ENCODE assay signal across 11 cellular contexts in genomic region chr12:57868870-57869609, GRCh38. TPM values are rescaled to one million over a fixed set of nuclear protein-coding genes. Genes with fewer than 3 reads are reported as not detected.
DNase-seq lines count a peak whose midpoint lies in the region; ATAC-seq, FAIRE-seq and TF ChIP-seq lines count a peak whose summit lies in the region.
"Had no signal": no experiment of that assay in that cellular context is flagged by ENCODE, and none has a peak within 500 bp of the region (broad histone marks: within the 10 kb centered on the region; RNA-seq: fewer than 3 reads in every experiment).

No MANE protein-coding gene starts in this region.

- no peak for TF ChIP-seq POLR2A in H1 (IDR thresholded peaks at IDR 0.05; ENCODE audit: control extremely low read depth in 1 of 2, low read depth in 2 of 2, low read length in 2 of 2)

- peak overlapping the region; percentile 11 for H2AFZ ChIP-seq in H1 (ENCODE audit: low read length)

- POLR2A ChIA-PET in H1 (lab: Charles Lee; ENCODE audit: partially characterized antibody): interaction anchor here (0.8 to 29.9 kb wide), 6 partner anchors 10 to 46 kb away, joined by 4 to 722 read pairs (median 6); partner anchors contain the start of gene CTDSP2

- TF ChIP-seq RAD21 in H1 (IDR thresholded peaks at IDR 0.05 in 1 of 2, conservative IDR thresholded peaks at IDR 0.05 in 1 of 2; ENCODE audit: low read depth in 2 of 2, low read length in 2 of 2): no peak

- H2BK120ac ChIP-seq in H1 (replicated peaks; ENCODE audit: low read depth, low read length): no peak overlapping the region

- H3K23ac ChIP-seq in H1 (ENCODE audit: insufficient read length): no peak overlapping the region

- H3K4me1 ChIP-seq in H1 (replicated peaks in 1 of 4; ENCODE audit: control insufficient read depth in 3 of 4, insufficient read depth in 4 of 4, low read length in 3 of 4): peaks cover 0 to 12% (median 6%) of the 10 kb centered on the region in 4 experiments; a peak in 5 of 7 replicates

- H3K36me3 ChIP-seq in H1 (ENCODE audit: control insufficient read depth in 2 of 4, insufficient read depth in 4 of 4, low read length in 3 of 4): no peaks in the 10 kb centered on the region

- no peaks in the 10 kb centered on the region for H3K79me1 ChIP-seq in H1 (ENCODE audit: low read depth, low read length)

- H3K4me3 Mint-ChIP-seq in nephron: peak overlapping the region in 2 of 3 experiments; percentile 2 to 47

- H3K14ac ChIP-seq in H1 (ENCODE audit: insufficient read length): no peak overlapping the region

- peak overlapping the region; percentile 1; the same call in 1 of the 2 replicates for H4K8ac ChIP-seq in H1 (ENCODE audit: extremely low read depth, insufficient read depth, low read length)

- no peak for TF ChIP-seq EP300 in H1 (IDR thresholded peaks at IDR 0.05; ENCODE audit: borderline replicate concordance in 1 of 2, low read depth in 2 of 2, low read length in 2 of 2)

- WGBS in H1 (ENCODE audit: extremely low coverage in 1 of 2, insufficient coverage in 1 of 2, insufficient read length in 1 of 2, insufficient replicate concordance in 2 of 2, low coverage in 1 of 2, low lambda C conversion rate in 2 of 2, missing lambda C conversion rate in 1 of 2), 2 experiments: 78% methylated on average over 21 of the region's 21 CpGs; no CpG with 5 or more reads in 1 of the 2 experiments

- no peak overlapping the region for H3K4ac ChIP-seq in H1 (replicated peaks; ENCODE audit: insufficient read length, low read depth, low read length)

- no peak overlapping the region for H3K9ac ChIP-seq in H1 (replicated peaks in 1 of 4; ENCODE audit: extremely low read depth in 1 of 4, low read depth in 3 of 4, low read length in 3 of 4)

- H4K91ac ChIP-seq in H1 (replicated peaks; ENCODE audit: insufficient read length, low read length): peak overlapping the region; percentile 33

- no peak overlapping the region for H3K4me2 ChIP-seq in H1 (ENCODE audit: insufficient read depth in 1 of 2, low read depth in 2 of 2, low read length in 2 of 2)

- no peaks in the 10 kb centered on the region for H3K36me3 Mint-ChIP-seq in nephron (ENCODE audit: low read depth)

- peak overlapping the region; percentile 64; the same call in 1 of the 2 replicates for H2BK12ac ChIP-seq in H1 (ENCODE audit: low read depth, low read length)

- H3K9me3 Mint-ChIP-seq in nephron: no peaks in the 10 kb centered on the region

- H4K20me1 ChIP-seq in H1 (replicated peaks in 1 of 2; ENCODE audit: control insufficient read depth in 1 of 2, insufficient read depth in 2 of 2, low read length in 2 of 2): no peaks in the 10 kb centered on the region

- peaks cover 43% of the 10 kb centered on the region for H3K4me1 Mint-ChIP-seq in nephron

- H3K56ac ChIP-seq in H1 (replicated peaks; ENCODE audit: insufficient read length, low read depth, low read length): no peak overlapping the region

- DNase-seq in Right ventricle myocardium inferior (ENCODE audit: missing footprints) (no peak), cardiac septum (ENCODE audit: low spot score) (no peak), H1 (ENCODE audit: low read depth in 1 of 2, low spot score in 2 of 2) (peak in 1 of 2 experiments; percentile 64), putamen (ENCODE audit: low spot score) (no peak), EL (no peak)
- DNase-seq in activated CD4-positive, alpha-beta T cell treated with anti-CD3 and anti-CD28 coated beads, Interleukin-2, amount 50 U/mL, for 1 hour: no peak
- DNase-seq: ACHN, body of pancreas had no signal

- no peak overlapping the region for H3K27ac ChIP-seq in H1 (ENCODE audit: low read depth, low read length)
- H3K27ac ChIP-seq: VCaP had no signal

- no peak overlapping the region for H2AK5ac ChIP-seq in H1 (ENCODE audit: low read depth, low read length)

- H4K5ac ChIP-seq in H1 (ENCODE audit: insufficient read length, low read depth, low read length): no peak overlapping the region

- peak overlapping the region; percentile 57; the same call in 1 of the 2 replicates for H2BK5ac ChIP-seq in H1 (ENCODE audit: low read depth, low read length)

- H3K27ac Mint-ChIP-seq in nephron: peak overlapping the region; percentile 89 to 95 (median 92)

- H2BK15ac ChIP-seq in H1 (ENCODE audit: low read length): 0 out of 2 replicates have a peak overlapping the region, but pooled peaks have one; percentile 33

- no peaks in the 10 kb centered on the region for H3K9me3 ChIP-seq in H1 (ENCODE audit: insufficient read depth in 2 of 2, low read depth in 1 of 2, low read length in 1 of 2)
- H3K9me3 ChIP-seq: body of pancreas had no signal

- intact Hi-C loops in Right ventricle myocardium inferior (cut with DNase I) (loop anchor here (2.0 kb wide), 1 partner anchor 18 kb away; no protein-coding TSS in a partner anchor), cardiac septum (cut with DNase I) (no loop called here)

- TF ChIP-seq CTCF in H1 (IDR thresholded peaks at IDR 0.05; ENCODE audit: control extremely low read depth in 1 of 3, insufficient read depth in 1 of 3, low read depth in 1 of 3, low read length in 3 of 3) (no peak), nephron (IDR thresholded peaks at IDR 0.05; ENCODE audit: unreplicated experiment in 3 of 3) (no peak)

- FAIRE-seq in H1 (lab: Jason Lieb, UNC): no peak

- ATAC-seq in Right ventricle myocardium inferior (peak; percentile 20), HG03025 (IDR thresholded peaks at IDR 0.05; ENCODE audit: low FRiP score, unreplicated experiment) (no peak)
- ATAC-seq: body of pancreas had no signal

- no peaks in the 10 kb centered on the region for H3K27me3 Mint-ChIP-seq in nephron (ENCODE audit: low read depth)

- H2BK20ac ChIP-seq in H1 (ENCODE audit: low read length): 0 out of 2 replicates have a peak overlapping the region, but pooled peaks have one; percentile 43

- no peaks in the 10 kb centered on the region for H3K79me2 ChIP-seq in H1 (ENCODE audit: control insufficient read depth in 1 of 2, insufficient read depth in 2 of 2, low read length in 2 of 2)

- H3K4me3 ChIP-seq in H1 (ENCODE audit: extremely low read depth in 1 of 4, insufficient read depth in 2 of 4, low read depth in 3 of 4, low read length in 4 of 4): no peak overlapping the region
- H3K4me3 ChIP-seq: body of pancreas had no signal

- H3K18ac ChIP-seq in H1 (ENCODE audit: extremely low read depth, low read length): peak overlapping the region; percentile 54; the same call in 1 of the 2 replicates

- peaks cover 0 to 18% (median 8%) of the 10 kb centered on the region in 4 experiments; a peak in 5 of 7 replicates for H3K27me3 ChIP-seq in H1 (replicated peaks in 1 of 4; ENCODE audit: control insufficient read depth in 3 of 4, extremely low read depth in 1 of 4, insufficient read depth in 3 of 4, low read length in 3 of 4)
- H3K27me3 ChIP-seq: body of pancreas had no signal

- H3K23me2 ChIP-seq in H1 (ENCODE audit: low read depth, low read length): peaks cover 3% of the 10 kb centered on the region

- CTCF ChIA-PET in H1 (lab: Charles Lee; ENCODE audit: partially characterized antibody): interaction anchor here (0.6 to 2.7 kb wide), 13 partner anchors 12 to 88 kb away, joined by 3 to 21 read pairs (median 7); no protein-coding TSS in a partner anchor

TF ChIP-seq in H1, 55 proteins besides CTCF, POLR2A, EP300 and RAD21:
- TF ChIP-seq HDAC2 (IDR thresholded peaks at IDR 0.05; ENCODE audit: borderline replicate concordance in 1 of 2, low read depth in 2 of 2, low read length in 2 of 2) (no peak), MAX (IDR thresholded peaks at IDR 0.05) (peak; percentile 57), CHD2 (IDR thresholded peaks at IDR 0.05; ENCODE audit: low read length) (no peak), CEBPB (IDR thresholded peaks at IDR 0.05; ENCODE audit: low read depth, low read length) (no peak)

RNA-seq across cellular contexts. Expression of gene CTDSP2, which starts 22.5 kb away (rescaled TPM):
- total RNA-seq in Right ventricle myocardium inferior (105 TPM), cardiac septum (89.2 TPM)
- total RNA-seq in H1 (2021; fragmentation: NEBNext Ultra II Directional; extraction: Animal tissue kit (Norgen Biotek cat#: 25700)): 91.7 and 93.7 TPM in 2 replicates
- polyA plus RNA-seq in H1 (2011; rRNA removed): 71.3 and 129 TPM in 2 replicates
- 115 TPM for polyA plus RNA-seq in H1 (2011; cell fraction: cytosol; rRNA removed)
- 118 TPM for polyA plus RNA-seq in H1 (2011; cell fraction: nucleus; rRNA removed)
- polyA plus RNA-seq in H1 (2012, experiment 1 of 2): 72.3 to 87.9 TPM (median 83.7 TPM) in 4 replicates
- polyA plus RNA-seq in H1 (2012, experiment 2 of 2): 64.0 TPM
- polyA plus RNA-seq in H1 (2013, experiment 1 of 2): 41.6 TPM
- polyA plus RNA-seq in H1 (2013, experiment 2 of 2): 42.0 TPM
- 144 and 145 TPM in 2 replicates for polyA minus RNA-seq in H1 (2011; rRNA and poly(A)+ RNA removed)
- 75.4 TPM for polyA minus RNA-seq in H1 (2011; cell fraction: cytosol; rRNA and poly(A)+ RNA removed)
- 79.4 TPM for polyA minus RNA-seq in H1 (2011; cell fraction: nucleus; rRNA and poly(A)+ RNA removed)

RNA-seq across cellular contexts. Expression of gene AVIL, which starts 50.5 kb away (rescaled TPM):
- total RNA-seq in Right ventricle myocardium inferior (2.1 TPM), cardiac septum (3.5 TPM)
- 0.39 and 1.1 TPM in 2 replicates for total RNA-seq in H1 (2021; fragmentation: NEBNext Ultra II Directional; extraction: Animal tissue kit (Norgen Biotek cat#: 25700))
- 0.06 and 0.11 TPM in 2 replicates for polyA plus RNA-seq in H1 (2011; rRNA removed)
- 0.25 TPM for polyA plus RNA-seq in H1 (2011; cell fraction: cytosol; rRNA removed)
- polyA plus RNA-seq in H1 (2011; cell fraction: nucleus; rRNA removed): 0.70 TPM
- 0.56 to 1.3 TPM (median 0.96 TPM) in 4 replicates for polyA plus RNA-seq in H1 (2012, experiment 1 of 2)
- 0.17 TPM for polyA plus RNA-seq in H1 (2012, experiment 2 of 2)
- 0.24 TPM for polyA plus RNA-seq in H1 (2013, experiment 1 of 2)
- 0.15 TPM for polyA plus RNA-seq in H1 (2013, experiment 2 of 2)
- polyA minus RNA-seq in H1 (2011; rRNA and poly(A)+ RNA removed): 0.22 and 0.32 TPM in 2 replicates
- polyA minus RNA-seq in H1 (2011; cell fraction: cytosol; rRNA and poly(A)+ RNA removed): not detected
- polyA minus RNA-seq in H1 (2011; cell fraction: nucleus; rRNA and poly(A)+ RNA removed): 0.90 TPM
